24 cellular contexts compared by ENCODE assay signal in genomic region chr1:20684050-20684620, GRCh38. TPM values are rescaled to one million over a fixed set of nuclear protein-coding genes. Genes with fewer than 3 reads are reported as not detected.
DNase-seq lines count a peak whose midpoint lies in the region; ATAC-seq, FAIRE-seq and TF ChIP-seq lines count a peak whose summit lies in the region.
"Had no signal": no experiment of that assay in that cellular context is flagged by ENCODE, and none has a peak within 500 bp of the region (broad histone marks: within the 10 kb centered on the region; RNA-seq: fewer than 3 reads in every experiment).

No MANE protein-coding gene starts in this region.

- CTCF ChIA-PET in HepG2 (lab: Yijun Ruan, JAX; ENCODE audit: low intra/inter-chr PET ratio, low total read pairs): no interaction called here

- H3K4me1 ChIP-seq in HepG2 (ENCODE audit: insufficient read depth, low read length) (peaks cover 44% of the 10 kb centered on the region), stomach (no peaks in the 10 kb centered on the region)
- H3K4me1 ChIP-seq: SJSA1 had no signal

- H3K27ac ChIP-seq in cingulate gyrus (ENCODE audit: low read depth, low read length) (peak overlapping the region; percentile 79), HepG2 (ENCODE audit: extremely low read length, insufficient read depth, low read length) (no peak overlapping the region), stomach (peak overlapping the region; percentile 43 to 72 (median 66))
- H3K27ac ChIP-seq: PC-9, SJSA1 had no signal

- in situ Hi-C loops in HepG2 (cut with HindIII; ENCODE audit: extremely low pct_ligation_motif_present, low pct_unique_long_range_greater_than_20kb): no loop called here

- H3K79me2 ChIP-seq in HepG2 (ENCODE audit: insufficient read depth, low read length): no peaks in the 10 kb centered on the region

- H3K4me3 ChIP-seq in HepG2 (replicated peaks in 1 of 3; ENCODE audit: insufficient read depth in 1 of 3, low read depth in 2 of 3, low read length in 3 of 3) (no peak overlapping the region), stomach (no peak overlapping the region)
- H3K4me3 ChIP-seq: PC-9, SJSA1 had no signal

- FAIRE-seq in HepG2 (lab: Jason Lieb, UNC): no peak
- FAIRE-seq: colon, GM12891 had no signal

- TF ChIP-seq CTCF in HepG2 (CRISPR knock-in tag; IDR thresholded peaks at IDR 0.05): no peak
- TF ChIP-seq CTCF in stomach (IDR thresholded peaks at IDR 0.05): no peak

- H3K27me3 ChIP-seq in HepG2 (ENCODE audit: control insufficient read depth in 1 of 2, insufficient read depth in 2 of 2, low read length in 2 of 2) (peaks cover 2 to 57% of the 10 kb centered on the region in 2 experiments; a peak in 4 of 5 replicates), stomach (no peaks in the 10 kb centered on the region)
- H3K27me3 ChIP-seq: SJSA1 had no signal

- H2AFZ ChIP-seq in HepG2 (ENCODE audit: low read length): no peak overlapping the region
- H2AFZ ChIP-seq: PC-9 had no signal

- H3K9me3 ChIP-seq in HepG2 (ENCODE audit: low read length) (no peaks in the 10 kb centered on the region), stomach (no peaks in the 10 kb centered on the region)
- H3K9me3 ChIP-seq: SJSA1 had no signal

- no peak for TF ChIP-seq EP300 in HepG2 (IDR thresholded peaks at IDR 0.05; ENCODE audit: low read depth in 2 of 2, low read length in 2 of 2)
- no peak for TF ChIP-seq EP300 in HepG2 (CRISPR knock-in tag; IDR thresholded peaks at IDR 0.05; ENCODE audit: borderline replicate concordance)
- no peak for TF ChIP-seq EP300 in stomach (IDR thresholded peaks at IDR 0.05)

- intact Hi-C loops in HepG2 (cut with micrococcal nuclease; ENCODE audit: unreplicated experiment): no loop called here
- intact Hi-C loops in stomach (cut with DNase I; ENCODE audit: low total_unique reads): no loop called here

- no peaks in the 10 kb centered on the region for H4K20me1 ChIP-seq in HepG2 (ENCODE audit: insufficient read depth, low read length)

- no TSS peak for BruUV-seq in HepG2 (replicated peaks; lab: Mats Ljungman, UMichigan)

- ATAC-seq in HepG2 (no peak), HG03571 (IDR thresholded peaks at IDR 0.05; ENCODE audit: unreplicated experiment) (no peak)
- ATAC-seq: activated CD8-positive, alpha-beta T cell treated with anti-CD3 and anti-CD28 coated beads for 36 hours; stimulated activated naive B cell treated with anti-CD40 and anti-IgM and Interleukin-4, amounts not matched to agents 10 μg/mL and 1 μg/mL and 100 μg/mL, for 72 hours had no signal

- POLR2A ChIA-PET in HepG2 (lab: Yijun Ruan, JAX): interaction anchor here (1.1 kb wide), 1 partner anchor 17 kb away, joined by 3 read pairs; no protein-coding TSS in a partner anchor

- H3K4me2 ChIP-seq in HepG2 (ENCODE audit: low read depth, low read length): no peak overlapping the region
- H3K4me2 ChIP-seq: PC-9 had no signal

- H3K9ac ChIP-seq in HepG2 (ENCODE audit: insufficient read depth, low read depth, low read length): no peak overlapping the region

- 20% methylated on average over 1 of the region's 13 CpGs for WGBS in HepG2 (ENCODE audit: low lambda C conversion rate)
- WGBS in stomach, 5 donors: 76 to 83% (median 79%) methylated on average over 10 to 13 of the region's 13 CpGs

- peak; percentile 32 for DNase-seq in CD1c-positive myeloid dendritic cell (ENCODE audit: extremely low spot score)
- DNase-seq in HepG2 (ENCODE audit: low spot score): no peak
- DNase-seq in stomach: no peak
- no peak for DNase-seq in stimulated activated CD4-positive, alpha-beta T cell treated with anti-CD3 and anti-CD28 coated beads, Interleukin-2, amount 100 ng/mL, for 24 hours
- no peak for DNase-seq in dermis blood vessel endothelial cell
- DNase-seq in NCI-H1930 (lab: John Stamatoyannopoulos, UW): no peak
- DNase-seq: ACHN; activated B cell treated with CpG ODN at 0.5 μM for 24 hours; activated CD8-positive, alpha-beta T cell treated with anti-CD3 and anti-CD28 coated beads for 36 hours; activated naive CD4-positive, alpha-beta T cell treated with anti-CD3 and anti-CD28 coated beads, Interleukin-2, amount 50 U/mL, for 16 hours; activated T-cell treated with anti-CD3 and anti-CD28 coated beads, Interleukin-2, amount 50 U/mL, for 1 hour; CD4-positive, CD25-positive, alpha-beta regulatory T cell; H7; NCI-H1436; NCI-H2171; PC-9; stimulated activated naive B cell treated with anti-CD40 and anti-IgM and Interleukin-4, amounts not matched to agents 10 μg/mL and 1 μg/mL and 100 μg/mL, for 72 hours; T-helper 2 cell had no signal

- TF ChIP-seq RAD21 in HepG2 (CRISPR knock-in tag; IDR thresholded peaks at IDR 0.05): no peak

- H3K36me3 ChIP-seq in HepG2 (replicated peaks in 1 of 2; ENCODE audit: control insufficient read depth in 1 of 2, insufficient read depth in 2 of 2, low read length in 2 of 2) (no peaks in the 10 kb centered on the region), stomach (no peaks in the 10 kb centered on the region)

- TF ChIP-seq POLR2A in HepG2 (IDR thresholded peaks at IDR 0.05; ENCODE audit: insufficient read depth in 1 of 2, low read depth in 2 of 2, low read length in 2 of 2) (no peak), stomach (IDR thresholded peaks at IDR 0.05) (no peak)

RNA-seq across cellular contexts. Expression of gene DDOST, which starts 23.0 kb away (rescaled TPM):
- total RNA-seq in HepG2 (2016; rRNA removed; fragmentation: Illumina TruSeq; extraction: Trizol) (167 and 335 TPM in 2 replicates), stomach (100 to 1,000 TPM in 2 of 5 donors, 10 to 100 TPM in 3; 38.5 to 227 (median 88.1) TPM), dermis blood vessel endothelial cell (314 and 417 TPM in 2 replicates)
- total RNA-seq in HepG2 (2016; cell fraction: cytosol; rRNA removed; fragmentation: Illumina TruSeq; extraction: Trizol; ENCODE audit: low read depth): 55.5 and 58.3 TPM in 2 replicates
- 152 and 344 TPM in 2 replicates for total RNA-seq in HepG2 (2016; cell fraction: insoluble cytoplasmic fraction; rRNA removed; fragmentation: Illumina TruSeq; extraction: Trizol)
- total RNA-seq in HepG2 (2016; cell fraction: membrane; rRNA removed; fragmentation: Illumina TruSeq; extraction: Trizol): 109 and 116 TPM in 2 replicates
- total RNA-seq in HepG2 (2016; cell fraction: nucleus; rRNA removed; fragmentation: Illumina TruSeq; extraction: Trizol): 220 and 261 TPM in 2 replicates
- polyA plus RNA-seq in HepG2 (2011; rRNA removed) (485 and 494 TPM in 2 replicates), stomach (100 to 1,000 TPM in 2 of 3 donors, 10 to 100 TPM in 1; 84.6 to 119 (median 117) TPM)
- 512 and 565 TPM in 2 replicates for polyA plus RNA-seq in HepG2 (2011; cell fraction: cytosol; rRNA removed)
- polyA plus RNA-seq in HepG2 (2011; cell fraction: nucleus; rRNA removed): 123 and 124 TPM in 2 replicates
- 190 and 241 TPM in 2 replicates for polyA plus RNA-seq in HepG2 (2012)
- 62.9 and 71.0 TPM in 2 replicates for polyA plus RNA-seq in HepG2 (2016; cell fraction: cytosol; fragmentation: Illumina TruSeq; extraction: Trizol; ENCODE audit: low read depth)
- polyA plus RNA-seq in HepG2 (2016; cell fraction: insoluble cytoplasmic fraction; fragmentation: Illumina TruSeq; extraction: Trizol; ENCODE audit: low read depth): 137 and 148 TPM in 2 replicates
- 92.2 and 98.9 TPM in 2 replicates for polyA plus RNA-seq in HepG2 (2016; cell fraction: membrane; fragmentation: Illumina TruSeq; extraction: Trizol; ENCODE audit: low read depth)
- polyA plus RNA-seq in HepG2 (2016; cell fraction: nucleus; fragmentation: Illumina TruSeq; extraction: Trizol; ENCODE audit: insufficient read depth, low read depth): 331 and 354 TPM in 2 replicates
- polyA minus RNA-seq in HepG2 (2011; rRNA and poly(A)+ RNA removed; ENCODE audit: low replicate concordance): 116 and 435 TPM in 2 replicates
- 152 TPM in 2 replicates for polyA minus RNA-seq in HepG2 (2011; cell fraction: cytosol; rRNA and poly(A)+ RNA removed)
- 85.1 and 101 TPM in 2 replicates for polyA minus RNA-seq in HepG2 (2011; cell fraction: nucleus; rRNA and poly(A)+ RNA removed)

RNA-seq across cellular contexts. Expression of gene KIF17, which starts 33.7 kb away (rescaled TPM):
- 0.24 and 0.25 TPM in 2 replicates for total RNA-seq in HepG2 (2016; rRNA removed; fragmentation: Illumina TruSeq; extraction: Trizol)
- not detected in 2 replicates for total RNA-seq in HepG2 (2016; cell fraction: cytosol; rRNA removed; fragmentation: Illumina TruSeq; extraction: Trizol; ENCODE audit: low read depth)
- total RNA-seq in HepG2 (2016; cell fraction: insoluble cytoplasmic fraction; rRNA removed; fragmentation: Illumina TruSeq; extraction: Trizol): 0.13 and 0.27 TPM in 2 replicates
- 0.34 TPM in 1 of 2 replicates, not detected in the other for total RNA-seq in HepG2 (2016; cell fraction: membrane; rRNA removed; fragmentation: Illumina TruSeq; extraction: Trizol)
- 0.16 TPM in 1 of 2 replicates, not detected in the other for total RNA-seq in HepG2 (2016; cell fraction: nucleus; rRNA removed; fragmentation: Illumina TruSeq; extraction: Trizol)
- 0.44 and 0.52 TPM in 2 replicates for polyA plus RNA-seq in HepG2 (2011; rRNA removed)
- 0.27 and 0.36 TPM in 2 replicates for polyA plus RNA-seq in HepG2 (2011; cell fraction: cytosol; rRNA removed)
- 0.63 and 0.69 TPM in 2 replicates for polyA plus RNA-seq in HepG2 (2011; cell fraction: nucleus; rRNA removed)
- polyA plus RNA-seq in HepG2 (2012): 0.35 and 0.60 TPM in 2 replicates
- 0.11 and 0.24 TPM in 2 replicates for polyA plus RNA-seq in HepG2 (2016; cell fraction: cytosol; fragmentation: Illumina TruSeq; extraction: Trizol; ENCODE audit: low read depth)
- polyA plus RNA-seq in HepG2 (2016; cell fraction: insoluble cytoplasmic fraction; fragmentation: Illumina TruSeq; extraction: Trizol; ENCODE audit: low read depth): 0.21 TPM in 1 of 2 replicates, not detected in the other
- polyA plus RNA-seq in HepG2 (2016; cell fraction: membrane; fragmentation: Illumina TruSeq; extraction: Trizol; ENCODE audit: low read depth): 0.14 and 0.47 TPM in 2 replicates
- polyA plus RNA-seq in HepG2 (2016; cell fraction: nucleus; fragmentation: Illumina TruSeq; extraction: Trizol; ENCODE audit: insufficient read depth, low read depth): 0.36 TPM in 1 of 2 replicates, not detected in the other
- 0.78 TPM in 1 of 2 replicates, not detected in the other for polyA minus RNA-seq in HepG2 (2011; rRNA and poly(A)+ RNA removed; ENCODE audit: low replicate concordance)
- polyA minus RNA-seq in HepG2 (2011; cell fraction: cytosol; rRNA and poly(A)+ RNA removed): not detected in 2 replicates
- 0.52 and 0.62 TPM in 2 replicates for polyA minus RNA-seq in HepG2 (2011; cell fraction: nucleus; rRNA and poly(A)+ RNA removed)
- 1 to 10 TPM in 2 of 5 donors, not detected in 3; 1.3 to 1.5 TPM for total RNA-seq in stomach
- polyA plus RNA-seq in stomach: 1 to 10 TPM in 1 of 3 donors, under 1 TPM in 2; 0.56 to 1.4 (median 0.78) TPM
- total RNA-seq in dermis blood vessel endothelial cell: 32.3 and 39.5 TPM in 2 replicates
- total RNA-seq: activated B cell treated with CpG ODN at 0.5 μM for 24 hours; activated CD8-positive, alpha-beta T cell treated with anti-CD3 and anti-CD28 coated beads for 36 hours; CD4-positive, CD25-positive, alpha-beta regulatory T cell had no signal
- polyA plus RNA-seq: CD4-positive, CD25-positive, alpha-beta regulatory T cell had no signal

RNA-seq across cellular contexts. Expression of gene SH2D5, which starts 48.4 kb away (rescaled TPM):
- 1.7 and 3.4 TPM in 2 replicates for total RNA-seq in HepG2 (2016; rRNA removed; fragmentation: Illumina TruSeq; extraction: Trizol)
- total RNA-seq in HepG2 (2016; cell fraction: cytosol; rRNA removed; fragmentation: Illumina TruSeq; extraction: Trizol; ENCODE audit: low read depth): 0.20 and 0.26 TPM in 2 replicates
- 1.6 and 2.0 TPM in 2 replicates for total RNA-seq in HepG2 (2016; cell fraction: insoluble cytoplasmic fraction; rRNA removed; fragmentation: Illumina TruSeq; extraction: Trizol)
- total RNA-seq in HepG2 (2016; cell fraction: membrane; rRNA removed; fragmentation: Illumina TruSeq; extraction: Trizol): 1.4 and 1.8 TPM in 2 replicates
- 1.8 and 2.2 TPM in 2 replicates for total RNA-seq in HepG2 (2016; cell fraction: nucleus; rRNA removed; fragmentation: Illumina TruSeq; extraction: Trizol)
- 1.2 and 1.4 TPM in 2 replicates for polyA plus RNA-seq in HepG2 (2011; rRNA removed)
- 0.87 and 0.92 TPM in 2 replicates for polyA plus RNA-seq in HepG2 (2011; cell fraction: cytosol; rRNA removed)
- 7.0 and 10.0 TPM in 2 replicates for polyA plus RNA-seq in HepG2 (2011; cell fraction: nucleus; rRNA removed)
- 0.94 and 1.8 TPM in 2 replicates for polyA plus RNA-seq in HepG2 (2012)
- 0.29 and 0.55 TPM in 2 replicates for polyA plus RNA-seq in HepG2 (2016; cell fraction: cytosol; fragmentation: Illumina TruSeq; extraction: Trizol; ENCODE audit: low read depth)
- polyA plus RNA-seq in HepG2 (2016; cell fraction: insoluble cytoplasmic fraction; fragmentation: Illumina TruSeq; extraction: Trizol; ENCODE audit: low read depth): 0.69 and 1.5 TPM in 2 replicates
- 0.64 and 0.86 TPM in 2 replicates for polyA plus RNA-seq in HepG2 (2016; cell fraction: membrane; fragmentation: Illumina TruSeq; extraction: Trizol; ENCODE audit: low read depth)
- polyA plus RNA-seq in HepG2 (2016; cell fraction: nucleus; fragmentation: Illumina TruSeq; extraction: Trizol; ENCODE audit: insufficient read depth, low read depth): 4.8 and 5.7 TPM in 2 replicates
- 0.05 and 0.76 TPM in 2 replicates for polyA minus RNA-seq in HepG2 (2011; rRNA and poly(A)+ RNA removed; ENCODE audit: low replicate concordance)
- polyA minus RNA-seq in HepG2 (2011; cell fraction: cytosol; rRNA and poly(A)+ RNA removed): 0.40 and 1.4 TPM in 2 replicates
- polyA minus RNA-seq in HepG2 (2011; cell fraction: nucleus; rRNA and poly(A)+ RNA removed): 0.77 and 0.87 TPM in 2 replicates
- 1 to 10 TPM in 1 of 5 donors, under 1 TPM in 1, not detected in 3; 0.29 to 7.0 TPM for total RNA-seq in stomach
- polyA plus RNA-seq in stomach: under 1 TPM in 2 of 3 donors, not detected in 1; 0.18 to 0.44 TPM
- under 0.01 and 0.42 TPM in 2 replicates for total RNA-seq in dermis blood vessel endothelial cell
- total RNA-seq: CD4-positive, CD25-positive, alpha-beta regulatory T cell; urinary bladder had no signal
- polyA plus RNA-seq: CD4-positive, CD25-positive, alpha-beta regulatory T cell had no signal

RNA-seq across cellular contexts. Expression of gene PINK1, which starts 50.9 kb away (rescaled TPM):
- total RNA-seq in HepG2 (2016; rRNA removed; fragmentation: Illumina TruSeq; extraction: Trizol): 13.1 and 15.3 TPM in 2 replicates
- 5.6 and 6.1 TPM in 2 replicates for total RNA-seq in HepG2 (2016; cell fraction: cytosol; rRNA removed; fragmentation: Illumina TruSeq; extraction: Trizol; ENCODE audit: low read depth)
- total RNA-seq in HepG2 (2016; cell fraction: insoluble cytoplasmic fraction; rRNA removed; fragmentation: Illumina TruSeq; extraction: Trizol): 13.5 and 15.3 TPM in 2 replicates
- total RNA-seq in HepG2 (2016; cell fraction: membrane; rRNA removed; fragmentation: Illumina TruSeq; extraction: Trizol): 11.1 and 11.3 TPM in 2 replicates
- 6.6 and 7.9 TPM in 2 replicates for total RNA-seq in HepG2 (2016; cell fraction: nucleus; rRNA removed; fragmentation: Illumina TruSeq; extraction: Trizol)
- 16.1 and 22.2 TPM in 2 replicates for polyA plus RNA-seq in HepG2 (2011; rRNA removed)
- 18.4 and 20.0 TPM in 2 replicates for polyA plus RNA-seq in HepG2 (2011; cell fraction: cytosol; rRNA removed)
- 9.4 and 14.0 TPM in 2 replicates for polyA plus RNA-seq in HepG2 (2011; cell fraction: nucleus; rRNA removed)
- polyA plus RNA-seq in HepG2 (2012): 16.1 and 27.7 TPM in 2 replicates
- 5.1 and 5.5 TPM in 2 replicates for polyA plus RNA-seq in HepG2 (2016; cell fraction: cytosol; fragmentation: Illumina TruSeq; extraction: Trizol; ENCODE audit: low read depth)
- 11.4 and 13.0 TPM in 2 replicates for polyA plus RNA-seq in HepG2 (2016; cell fraction: insoluble cytoplasmic fraction; fragmentation: Illumina TruSeq; extraction: Trizol; ENCODE audit: low read depth)
- polyA plus RNA-seq in HepG2 (2016; cell fraction: membrane; fragmentation: Illumina TruSeq; extraction: Trizol; ENCODE audit: low read depth): 6.7 and 7.8 TPM in 2 replicates
- polyA plus RNA-seq in HepG2 (2016; cell fraction: nucleus; fragmentation: Illumina TruSeq; extraction: Trizol; ENCODE audit: insufficient read depth, low read depth): 7.1 and 7.2 TPM in 2 replicates
- polyA minus RNA-seq in HepG2 (2011; rRNA and poly(A)+ RNA removed; ENCODE audit: low replicate concordance): 18.7 and 37.0 TPM in 2 replicates
- polyA minus RNA-seq in HepG2 (2011; cell fraction: cytosol; rRNA and poly(A)+ RNA removed): 6.9 and 10.6 TPM in 2 replicates
- polyA minus RNA-seq in HepG2 (2011; cell fraction: nucleus; rRNA and poly(A)+ RNA removed): 5.0 and 6.5 TPM in 2 replicates
- 100 to 1,000 TPM in 1 of 5 donors, 10 to 100 TPM in 4; 21.0 to 169 (median 42.4) TPM for total RNA-seq in stomach
- polyA plus RNA-seq in stomach: 10 to 100 TPM; 53.2 to 74.1 (median 69.9) TPM
- 67.1 and 106 TPM in 2 replicates for total RNA-seq in dermis blood vessel endothelial cell

Comparison
In these comparisons a context has a peak if more than half of its experiments do, and no peak if none do; other contexts are left out.
1. RNA of gene KIF17, which starts 33.7 kb away (total RNA-seq): 32.3 to 39.5 TPM in dermis blood vessel endothelial cell; 0.13 to 0.34 TPM in HepG2 and 1.3 to 1.5 TPM in stomach; every median in the first group is over 10 times any median in the second.